15 cellular contexts compared by ENCODE assay signal in genomic region chr15:75573643-75574384, GRCh38. TPM values are rescaled to one million over a fixed set of nuclear protein-coding genes. Genes with fewer than 3 reads are reported as not detected.
DNase-seq lines count a peak whose midpoint lies in the region; ATAC-seq and TF ChIP-seq lines count a peak whose summit lies in the region.
"Had no signal": no experiment of that assay in that cellular context is flagged by ENCODE, and none has a peak within 500 bp of the region (broad histone marks: within the 10 kb centered on the region; RNA-seq: fewer than 3 reads in every experiment).

No MANE protein-coding gene starts in this region.

- peak overlapping the region in 1 of 2 donors; percentile 34 for H3K4me3 Mint-ChIP-seq in activated T-cell treated with anti-CD3 and anti-CD28 coated beads, Interleukin-2, amount 50 U/mL, for 72 hours
- H3K4me3 Mint-ChIP-seq: stimulated activated memory B cell treated with anti-CD40 and anti-IgM and Interleukin-4, amounts not matched to agents 10 μg/mL and 1 μg/mL and 100 μg/mL, for 72 hours had no signal

- no CpG with 5 or more reads among the region's 5 CpGs for WGBS in neuronal stem cell (ENCODE audit: extremely low coverage in 2 of 2, insufficient read length in 2 of 2, insufficient replicate concordance in 1 of 2), 2 donors

- H4K8ac ChIP-seq in neuronal stem cell (ENCODE audit: low read depth, low read length): no peak overlapping the region

- no peaks in the 10 kb centered on the region for H3K9me3 Mint-ChIP-seq in activated T-cell treated with anti-CD3 and anti-CD28 coated beads, Interleukin-2, amount 50 U/mL, for 72 hours
- H3K9me3 Mint-ChIP-seq: stimulated activated memory B cell treated with anti-CD40 and anti-IgM and Interleukin-4, amounts not matched to agents 10 μg/mL and 1 μg/mL and 100 μg/mL, for 72 hours had no signal

- H3K79me1 ChIP-seq in neuronal stem cell (ENCODE audit: low read depth, low read length): no peaks in the 10 kb centered on the region

- H3K4me2 ChIP-seq in neuronal stem cell (ENCODE audit: insufficient read depth, low read length, poor library complexity, severe bottlenecking): no peak overlapping the region

- no peak overlapping the region for H2AFZ ChIP-seq in neuronal stem cell (ENCODE audit: low read length)

- H2BK5ac ChIP-seq in neuronal stem cell (ENCODE audit: low read length): no peak overlapping the region

- no peak overlapping the region for H4K91ac ChIP-seq in neuronal stem cell (ENCODE audit: low read depth, low read length, poor library complexity)

- peaks cover 29% of the 10 kb centered on the region for H3K4me1 Mint-ChIP-seq in activated T-cell treated with anti-CD3 and anti-CD28 coated beads, Interleukin-2, amount 50 U/mL, for 72 hours (ENCODE audit: low read depth)

- no peak overlapping the region for H3K18ac ChIP-seq in neuronal stem cell (ENCODE audit: low read length)

- H3K4me1 ChIP-seq in RWPE2 (ENCODE audit: insufficient read depth, poor library complexity, severe bottlenecking): peaks cover 24% of the 10 kb centered on the region
- H3K4me1 ChIP-seq in neuronal stem cell (ENCODE audit: control insufficient read depth in 2 of 2, insufficient read depth in 1 of 2, low read depth in 1 of 2, low read length in 2 of 2): peaks cover 4% of the 10 kb centered on the region in 2 donors

- H3K36me3 ChIP-seq in RWPE2 (ENCODE audit: low read depth) (peaks cover 43% of the 10 kb centered on the region), neuronal stem cell (replicated peaks in 1 of 2; ENCODE audit: control insufficient read depth in 2 of 2, insufficient read depth in 2 of 2, low read length in 2 of 2) (peaks cover 0 to 45% of the 10 kb centered on the region in 2 donors)
- H3K36me3 ChIP-seq: upper lobe of left lung had no signal

- peaks cover 4 to 7% of the 10 kb centered on the region in 2 donors for H3K36me3 Mint-ChIP-seq in activated T-cell treated with anti-CD3 and anti-CD28 coated beads, Interleukin-2, amount 50 U/mL, for 72 hours (ENCODE audit: insufficient read depth in 2 of 2)
- H3K36me3 Mint-ChIP-seq: stimulated activated memory B cell treated with anti-CD40 and anti-IgM and Interleukin-4, amounts not matched to agents 10 μg/mL and 1 μg/mL and 100 μg/mL, for 72 hours had no signal

- H3K27ac ChIP-seq in RWPE2 (ENCODE audit: poor library complexity, severe bottlenecking): peak overlapping the region; percentile 63
- peak overlapping the region; percentile 64 for H3K27ac ChIP-seq in epithelial cell of prostate
- no peak overlapping the region for H3K27ac ChIP-seq in neuronal stem cell (replicated peaks; ENCODE audit: low read length)
- H3K27ac ChIP-seq: upper lobe of left lung had no signal

- H3K14ac ChIP-seq in neuronal stem cell (ENCODE audit: low read length): no peak overlapping the region

- H3K27me3 ChIP-seq in RWPE2 (ENCODE audit: insufficient read depth, poor library complexity, severe bottlenecking) (no peaks in the 10 kb centered on the region), neuronal stem cell (ENCODE audit: control insufficient read depth in 3 of 3, insufficient read depth in 3 of 3, low read depth in 1 of 3, low read length in 3 of 3) (no peaks in the 10 kb centered on the region)
- H3K27me3 ChIP-seq: upper lobe of left lung had no signal

- no peak overlapping the region for H2BK15ac ChIP-seq in neuronal stem cell (ENCODE audit: low read length)

- peak in 1 of 2 donors; percentile 47 for ATAC-seq in activated T-cell treated with anti-CD3 and anti-CD28 coated beads, Interleukin-2, amount 50 U/mL, for 72 hours (replicated peaks in 1 of 2)
- ATAC-seq in RWPE2 (ENCODE audit: low read depth): no peak
- ATAC-seq in HG03520 (IDR thresholded peaks at IDR 0.05; ENCODE audit: unreplicated experiment): no peak
- ATAC-seq: stimulated activated memory B cell treated with anti-CD40 and anti-IgM and Interleukin-4, amounts not matched to agents 10 μg/mL and 1 μg/mL and 100 μg/mL, for 72 hours had no signal

- no peak overlapping the region for H3K9ac ChIP-seq in neuronal stem cell (ENCODE audit: low read depth, low read length, poor library complexity)

- no peaks in the 10 kb centered on the region for H3K9me3 ChIP-seq in RWPE2 (ENCODE audit: severe bottlenecking)
- peaks cover 0 to 5% of the 10 kb centered on the region in 2 donors for H3K9me3 ChIP-seq in neuronal stem cell (replicated peaks in 1 of 2; ENCODE audit: control insufficient read depth in 2 of 2, insufficient read depth in 1 of 2, low read depth in 1 of 2, low read length in 2 of 2)
- H3K9me3 ChIP-seq: upper lobe of left lung had no signal

- no peak for TF ChIP-seq CTCF in RWPE2 (IDR thresholded peaks at IDR 0.05; ENCODE audit: poor library complexity, severe bottlenecking)

- no peaks in the 10 kb centered on the region for H3K27me3 Mint-ChIP-seq in activated T-cell treated with anti-CD3 and anti-CD28 coated beads, Interleukin-2, amount 50 U/mL, for 72 hours (ENCODE audit: low read depth)
- H3K27me3 Mint-ChIP-seq: stimulated activated memory B cell treated with anti-CD40 and anti-IgM and Interleukin-4, amounts not matched to agents 10 μg/mL and 1 μg/mL and 100 μg/mL, for 72 hours had no signal

- H2AK5ac ChIP-seq in neuronal stem cell (ENCODE audit: low read depth, low read length): no peak overlapping the region

- H3K27ac Mint-ChIP-seq in activated T-cell treated with anti-CD3 and anti-CD28 coated beads, Interleukin-2, amount 50 U/mL, for 72 hours: peak overlapping the region; percentile 14
- H3K27ac Mint-ChIP-seq: stimulated activated memory B cell treated with anti-CD40 and anti-IgM and Interleukin-4, amounts not matched to agents 10 μg/mL and 1 μg/mL and 100 μg/mL, for 72 hours had no signal

- H3K4me3 ChIP-seq in RWPE2 (ENCODE audit: severe bottlenecking): no peak overlapping the region
- no peak overlapping the region for H3K4me3 ChIP-seq in neuronal stem cell (ENCODE audit: low read length in 2 of 2)
- H3K4me3 ChIP-seq: upper lobe of left lung had no signal

- no peak overlapping the region for H2BK12ac ChIP-seq in neuronal stem cell (ENCODE audit: low read length)

- H3K23ac ChIP-seq in neuronal stem cell (ENCODE audit: low read depth, low read length, poor library complexity): no peak overlapping the region

- no peak overlapping the region for H3K4ac ChIP-seq in neuronal stem cell (ENCODE audit: low read length)

- DNase-seq in activated T-cell treated with anti-CD3 and anti-CD28 coated beads, Interleukin-2, amount 50 U/mL, for 72 hours: no peak
- no peak for DNase-seq in activated T-cell treated with anti-CD3 and anti-CD28 coated beads for 4 hours
- DNase-seq in RWPE2 (ENCODE audit: low spot score): no peak
- DNase-seq in epithelial cell of prostate (ENCODE audit: low read depth, low spot score): no peak
- DNase-seq in neuronal stem cell (ENCODE audit: low spot score): peak; percentile 9
- DNase-seq in amniotic stem cell (lab: John Stamatoyannopoulos, UW): no peak
- DNase-seq in NCI-H510A treated with DMSO at 0.1 percent for 48 hours (lab: John Stamatoyannopoulos, UW): no peak
- DNase-seq: activated CD8-positive, alpha-beta memory T cell treated with anti-CD3 and anti-CD28 coated beads for 24 hours; DMS53; NCI-H748 treated with DMSO at 0.1 percent for 48 hours; stimulated activated CD4-positive, alpha-beta T cell treated with anti-CD3 and anti-CD28 coated beads, Interleukin-4, amount 100 ng/mL, for 1 hour; T-helper 9 cell; upper lobe of left lung had no signal

- no peak overlapping the region for H2BK120ac ChIP-seq in neuronal stem cell (ENCODE audit: low read depth, low read length)

RNA-seq across cellular contexts. Expression of gene PTPN9, which starts 5.3 kb away (rescaled TPM):
- total RNA-seq in activated T-cell treated with anti-CD3 and anti-CD28 coated beads, Interleukin-2, amount 50 U/mL, for 72 hours: 10 to 100 TPM; 20.3 to 26.1 TPM
- 11.4 TPM for polyA plus RNA-seq in neuronal stem cell (2013, experiment 1 of 2)
- 11.6 TPM for polyA plus RNA-seq in neuronal stem cell (2013, experiment 2 of 2)

RNA-seq across cellular contexts. Expression of gene SNUPN, which starts 51.7 kb away (rescaled TPM):
- 10 to 100 TPM; 22.4 to 26.2 TPM for total RNA-seq in activated T-cell treated with anti-CD3 and anti-CD28 coated beads, Interleukin-2, amount 50 U/mL, for 72 hours
- polyA plus RNA-seq in neuronal stem cell (2013, experiment 1 of 2): 15.5 TPM
- 14.9 TPM for polyA plus RNA-seq in neuronal stem cell (2013, experiment 2 of 2)
